8 cellular contexts compared by ENCODE assay signal in the genomic region with DNA sequence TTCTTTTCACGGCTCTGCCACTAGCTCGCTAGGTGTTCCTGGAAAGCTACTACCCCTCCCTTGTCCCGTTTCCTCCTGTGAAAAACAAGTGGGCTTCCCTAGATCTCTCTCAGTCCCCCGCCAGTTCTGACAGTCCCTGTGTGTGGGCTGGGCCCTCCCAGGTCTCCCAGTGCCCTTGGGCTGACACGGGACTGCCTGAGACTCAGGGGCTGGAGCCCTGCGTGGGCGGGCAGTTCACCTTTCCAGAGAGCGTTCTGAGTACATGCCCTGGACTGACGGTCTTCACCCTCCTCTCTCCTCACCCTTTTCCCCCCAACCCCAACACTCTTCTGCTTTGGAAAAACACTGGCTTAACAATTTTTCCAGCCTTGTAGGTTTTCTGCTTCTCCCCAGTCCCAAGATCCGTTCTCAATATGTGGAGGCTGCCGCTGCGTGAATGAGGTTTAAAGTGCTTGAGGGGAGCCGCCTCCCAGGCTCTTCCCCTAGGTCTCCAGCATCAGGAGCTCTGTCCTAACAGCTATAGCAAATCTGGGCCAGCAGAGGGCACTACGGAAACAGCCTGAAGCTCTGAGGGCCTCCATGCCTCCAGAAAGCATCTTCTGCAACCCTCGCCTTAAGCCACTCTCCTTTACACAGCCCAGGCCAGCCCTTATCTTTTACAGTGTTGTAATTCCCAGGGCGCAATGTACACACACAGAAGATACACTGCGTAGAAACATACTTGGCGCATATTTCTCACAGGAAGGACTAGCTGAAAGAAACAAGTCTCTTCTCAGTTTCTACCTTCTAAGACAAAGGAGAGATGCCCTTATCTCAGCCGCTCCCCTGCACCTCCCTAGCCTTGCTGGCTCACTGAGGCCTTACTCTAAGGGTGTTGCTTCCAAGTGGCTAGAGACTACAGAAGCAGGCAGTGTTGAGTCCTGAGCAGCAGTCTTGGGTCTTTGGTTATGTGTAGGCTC. TPM values are rescaled to one million over a fixed set of nuclear protein-coding genes. Genes with fewer than 3 reads are reported as not detected.
A peak's percentile ranks its signal among the peaks of the same experiment; 100 is the strongest.
DNase-seq lines count a peak whose midpoint lies in the region; ATAC-seq, FAIRE-seq and TF ChIP-seq lines count a peak whose summit lies in the region.

No MANE protein-coding gene starts in this region.

- H3K27ac Mint-ChIP-seq in natural killer cell treated with Interleukin-12 subunit alpha and Interleukin-12 subunit beta and Interleukin-15 and Interleukin-18, amount 100 ng/mL, for 72 hours = no peak overlapping the region

- H3K9me3 ChIP-seq in IMR-90 (ENCODE audit: control insufficient read depth, insufficient read depth, low read length) = no peaks in the 10 kb centered on the region
- no peaks in the 10 kb centered on the region for H3K9me3 ChIP-seq in mammary epithelial cell (replicated peaks; ENCODE audit: insufficient read depth, low read length)

- in situ Hi-C loops in IMR-90 (cut with MboI; ENCODE audit: low sequenced_read_pairs) = no loop called here
- in situ Hi-C loops in mammary epithelial cell (cut with MboI; ENCODE audit: low sequenced_read_pairs in 2 of 2) = no loop called here

- H3K4me1 ChIP-seq in IMR-90 (ENCODE audit: control insufficient read depth, insufficient read depth, low read length) = no peaks in the 10 kb centered on the region
- H3K4me1 ChIP-seq in mammary epithelial cell (ENCODE audit: insufficient read depth, low read length) = no peaks in the 10 kb centered on the region

- no peak for TF ChIP-seq POLR2A in IMR-90 (IDR thresholded peaks at IDR 0.05; ENCODE audit: low read depth, low read length)

- CTCF ChIA-PET in IMR-90 (lab: Yijun Ruan, JAX) = no interaction called here
- CTCF ChIA-PET in mammary epithelial cell (lab: Charles Lee; ENCODE audit: low non-redundant PET) = interaction anchor here (0.5 to 1.1 kb wide), 4 partner anchors 9 to 358 kb away, joined by 3 to 5 read pairs (median 4); a partner anchor contains a TSS

- H2BK20ac ChIP-seq in IMR-90 (ENCODE audit: low read depth, low read length) = no peak overlapping the region

- H3K4me3 ChIP-seq in IMR-90 (ENCODE audit: insufficient read depth, low read depth, low read length) = no peak overlapping the region
- H3K4me3 ChIP-seq in mammary epithelial cell (replicated peaks in 1 of 3; ENCODE audit: insufficient read depth in 1 of 3, low read depth in 2 of 3, low read length in 3 of 3) = no peak overlapping the region

- intact Hi-C loops in IMR-90 (cut with micrococcal nuclease) (no loop called here), mammary epithelial cell (cut with micrococcal nuclease) (loop anchor here (10.0 kb wide), 1 partner anchor 54 kb away; no protein-coding TSS in a partner anchor), Right ventricle myocardium inferior (cut with DNase I) (no loop called here)

- no peak overlapping the region for H2AFZ ChIP-seq in IMR-90 (replicated peaks; ENCODE audit: low read length, poor library complexity)
- no peak overlapping the region for H2AFZ ChIP-seq in mammary epithelial cell (ENCODE audit: low read depth, low read length)

- no peak overlapping the region for H3K4ac ChIP-seq in IMR-90 (ENCODE audit: low read depth, low read length)

- TF ChIP-seq CTCF in IMR-90 (conservative IDR thresholded peaks at IDR 0.05; ENCODE audit: low read depth, low read length) (peak; percentile 41), mammary epithelial cell (conservative IDR thresholded peaks at IDR 0.05 in 1 of 2, IDR thresholded peaks at IDR 0.05 in 1 of 2; ENCODE audit: extremely low read depth in 1 of 2, insufficient read depth in 1 of 2, low read depth in 1 of 2, low read length in 2 of 2) (peak; percentile 66 to 67)

- H2AK5ac ChIP-seq in IMR-90 (ENCODE audit: low read depth, low read length) = no peak overlapping the region

- no peaks in the 10 kb centered on the region for H3K9me1 ChIP-seq in IMR-90 (ENCODE audit: insufficient read depth, low read length)

- no peak overlapping the region for H3K4me3 Mint-ChIP-seq in natural killer cell treated with Interleukin-12 subunit alpha and Interleukin-12 subunit beta and Interleukin-15 and Interleukin-18, amount 100 ng/mL, for 72 hours

- H4K8ac ChIP-seq in IMR-90 (ENCODE audit: low read depth in 2 of 2, low read length in 2 of 2) = no peak overlapping the region

- H2BK5ac ChIP-seq in IMR-90 (ENCODE audit: low read depth, low read length, poor library complexity, severe bottlenecking) = no peak overlapping the region

- H2BK15ac ChIP-seq in IMR-90 (ENCODE audit: low read depth, low read length) = no peak overlapping the region

- POLR2A ChIA-PET in IMR-90 (lab: Charles Lee; ENCODE audit: unreplicated experiment) = no interaction called here

- H3K18ac ChIP-seq in IMR-90 (ENCODE audit: low read depth, low read length) = no peak overlapping the region

- H3K27ac ChIP-seq in IMR-90 (ENCODE audit: insufficient read depth, low read length) = no peak overlapping the region
- no peak overlapping the region for H3K27ac ChIP-seq in mammary epithelial cell (ENCODE audit: insufficient read depth, low read depth, low read length)

- no peak overlapping the region for H2AK9ac ChIP-seq in IMR-90 (replicated peaks; ENCODE audit: low read depth, low read length, poor library complexity)

- no peak overlapping the region for H2BK120ac ChIP-seq in IMR-90 (ENCODE audit: low read depth, low read length)

- no peak for TF ChIP-seq RAD21 in IMR-90 (IDR thresholded peaks at IDR 0.05; ENCODE audit: low read length)

- H3K4me1 Mint-ChIP-seq in natural killer cell treated with Interleukin-12 subunit alpha and Interleukin-12 subunit beta and Interleukin-15 and Interleukin-18, amount 100 ng/mL, for 72 hours (ENCODE audit: low read depth in 2 of 2) = no peaks in the 10 kb centered on the region

- H3K56ac ChIP-seq in IMR-90 (ENCODE audit: extremely low read depth, insufficient read depth, low read length) = no peak overlapping the region

- FAIRE-seq in frontal cortex (lab: Jason Lieb, UNC) = no peak

- WGBS in IMR-90 (ENCODE audit: extremely low coverage in 2 of 2, insufficient read length in 1 of 2), 2 experiments = 41% methylated on average over 11 of the region's 19 CpGs; no CpG with 5 or more reads in 1 of the 2 experiments
- WGBS in mammary epithelial cell (ENCODE audit: low coverage, missing lambda C conversion rate) = 64% methylated on average over 16 of the region's 19 CpGs

- H3K27me3 Mint-ChIP-seq in natural killer cell treated with Interleukin-12 subunit alpha and Interleukin-12 subunit beta and Interleukin-15 and Interleukin-18, amount 100 ng/mL, for 72 hours = peaks cover 13 to 25% of the 10 kb centered on the region in 2 donors

- no peaks in the 10 kb centered on the region for H3K36me3 ChIP-seq in IMR-90 (ENCODE audit: control insufficient read depth, insufficient read depth, low read length)
- H3K36me3 ChIP-seq in mammary epithelial cell (ENCODE audit: insufficient read depth, low read length) = no peaks in the 10 kb centered on the region

- dilution Hi-C loops in IMR-90 (cut with HindIII; ENCODE audit: low sequenced_read_pairs, unreplicated experiment) = no loop called here
- dilution Hi-C loops in mammary epithelial cell (cut with HindIII; ENCODE audit: low sequenced_read_pairs) = no loop called here

- H3K9ac ChIP-seq in IMR-90 (ENCODE audit: low read depth, low read length) (no peak overlapping the region), mammary epithelial cell (ENCODE audit: insufficient read depth, low read length) (no peak overlapping the region)

- no peaks in the 10 kb centered on the region; the same call in 1 of the 2 replicates for H3K27me3 ChIP-seq in IMR-90 (ENCODE audit: control insufficient read depth, insufficient read depth, low read length)
- no peaks in the 10 kb centered on the region for H3K27me3 ChIP-seq in mammary epithelial cell (ENCODE audit: insufficient read depth, low read length)

- H3K9me3 Mint-ChIP-seq in natural killer cell treated with Interleukin-12 subunit alpha and Interleukin-12 subunit beta and Interleukin-15 and Interleukin-18, amount 100 ng/mL, for 72 hours = no peaks in the 10 kb centered on the region

- peak; percentile 71 for DNase-seq in DMS53 treated with DMSO at 0.1 percent for 48 hours (lab: John Stamatoyannopoulos, UW; ENCODE audit: unreplicated experiment)
- peak; percentile 6 for DNase-seq in IMR-90
- DNase-seq in SW480 (ENCODE audit: low spot score) = peak; percentile 29
- DNase-seq in mammary epithelial cell = peak; percentile 15
- DNase-seq in natural killer cell treated with Interleukin-12 subunit alpha and Interleukin-12 subunit beta and Interleukin-15 and Interleukin-18, amount 100 ng/mL, for 72 hours (ENCODE audit: low spot score) = no peak
- no peak for DNase-seq in frontal cortex (ENCODE audit: low spot score in 2 of 2)
- DNase-seq in Right ventricle myocardium inferior (ENCODE audit: missing footprints) = no peak

- no peaks in the 10 kb centered on the region for H3K79me2 ChIP-seq in mammary epithelial cell (ENCODE audit: insufficient read depth, low read length)

- no peak overlapping the region for H4K5ac ChIP-seq in IMR-90 (ENCODE audit: low read depth, low read length)

- BruUV-seq in IMR-90 (replicated peaks; lab: Mats Ljungman, UMichigan) (no TSS peak), mammary epithelial cell (replicated peaks; lab: Mats Ljungman, UMichigan) (no TSS peak)

- H4K91ac ChIP-seq in IMR-90 (ENCODE audit: insufficient read depth, low read depth, low read length) = no peak overlapping the region

- H3K36me3 Mint-ChIP-seq in natural killer cell treated with Interleukin-12 subunit alpha and Interleukin-12 subunit beta and Interleukin-15 and Interleukin-18, amount 100 ng/mL, for 72 hours = no peaks in the 10 kb centered on the region

- H3K4me2 ChIP-seq in IMR-90 (ENCODE audit: low read depth, low read length) = no peak overlapping the region
- H3K4me2 ChIP-seq in mammary epithelial cell (ENCODE audit: insufficient read depth, low read depth, low read length) = no peak overlapping the region

- no peak overlapping the region for H3K23ac ChIP-seq in IMR-90 (ENCODE audit: low read depth, low read length)

- H4K20me1 ChIP-seq in IMR-90 (ENCODE audit: insufficient read depth, low read length) (no peaks in the 10 kb centered on the region), mammary epithelial cell (ENCODE audit: insufficient read depth, low read length) (no peaks in the 10 kb centered on the region)

- H3K79me1 ChIP-seq in IMR-90 (ENCODE audit: low read depth in 1 of 2, low read length in 2 of 2) = no peaks in the 10 kb centered on the region

- ATAC-seq in GM21381 (IDR thresholded peaks at IDR 0.05; ENCODE audit: unreplicated experiment) (peak; percentile 77), IMR-90 (ENCODE audit: low read depth) (peak; percentile 57; the same call in 1 of the 2 replicates), Right ventricle myocardium inferior (no peak)
- ATAC-seq in natural killer cell treated with Interleukin-12 subunit alpha and Interleukin-12 subunit beta and Interleukin-15 and Interleukin-18, amount 100 ng/mL, for 72 hours = peak; percentile 62 to 66

- H3K14ac ChIP-seq in IMR-90 (replicated peaks; ENCODE audit: low read depth, low read length) = no peak overlapping the region

RNA-seq across cellular contexts. Expression of a gene that starts 10.4 kb away (rescaled TPM):
- total RNA-seq in IMR-90 (2012; rRNA removed) = not detected in 2 replicates
- polyA plus RNA-seq in IMR-90 (2012; rRNA removed) = not detected in 2 replicates
- polyA plus RNA-seq in IMR-90 (2012; cell fraction: cytosol; rRNA removed) = not detected in 2 replicates
- not detected in 2 replicates for polyA plus RNA-seq in IMR-90 (2012; cell fraction: nucleus; rRNA removed; ENCODE audit: low replicate concordance)
- not detected for total RNA-seq in mammary epithelial cell
- polyA plus RNA-seq in mammary epithelial cell = not detected
- polyA minus RNA-seq in mammary epithelial cell = not detected
- not detected for total RNA-seq in natural killer cell treated with Interleukin-12 subunit alpha and Interleukin-12 subunit beta and Interleukin-15 and Interleukin-18, amount 100 ng/mL, for 72 hours
- not detected for total RNA-seq in frontal cortex
- total RNA-seq in Right ventricle myocardium inferior = not detected

RNA-seq across cellular contexts. Expression of a gene that starts 23.9 kb away (rescaled TPM):
- total RNA-seq in IMR-90 (2012; rRNA removed) (not detected in 2 replicates), mammary epithelial cell (not detected), frontal cortex (not detected), Right ventricle myocardium inferior (not detected)
- polyA plus RNA-seq in IMR-90 (2012; rRNA removed) (not detected in 2 replicates), mammary epithelial cell (not detected)
- not detected in 2 replicates for polyA plus RNA-seq in IMR-90 (2012; cell fraction: cytosol; rRNA removed)
- polyA plus RNA-seq in IMR-90 (2012; cell fraction: nucleus; rRNA removed; ENCODE audit: low replicate concordance) = not detected in 2 replicates
- not detected for polyA minus RNA-seq in mammary epithelial cell
- total RNA-seq in natural killer cell treated with Interleukin-12 subunit alpha and Interleukin-12 subunit beta and Interleukin-15 and Interleukin-18, amount 100 ng/mL, for 72 hours = not detected

Comparison
In these comparisons a context has a peak if more than half of its experiments do, and no peak if none do; other contexts are left out.
1. DNase-seq: peak in DMS53 treated with DMSO at 0.1 percent for 48 hours (single experiment), IMR-90 (single experiment), SW480 (single experiment) and mammary epithelial cell (single experiment); none in natural killer cell treated with Interleukin-12 subunit alpha and Interleukin-12 subunit beta and Interleukin-15 and Interleukin-18, amount 100 ng/mL, for 72 hours (single experiment), frontal cortex (0 of 2) and Right ventricle myocardium inferior (single experiment).